ENCODE assay signal across 8 cellular contexts in the genomic region with DNA sequence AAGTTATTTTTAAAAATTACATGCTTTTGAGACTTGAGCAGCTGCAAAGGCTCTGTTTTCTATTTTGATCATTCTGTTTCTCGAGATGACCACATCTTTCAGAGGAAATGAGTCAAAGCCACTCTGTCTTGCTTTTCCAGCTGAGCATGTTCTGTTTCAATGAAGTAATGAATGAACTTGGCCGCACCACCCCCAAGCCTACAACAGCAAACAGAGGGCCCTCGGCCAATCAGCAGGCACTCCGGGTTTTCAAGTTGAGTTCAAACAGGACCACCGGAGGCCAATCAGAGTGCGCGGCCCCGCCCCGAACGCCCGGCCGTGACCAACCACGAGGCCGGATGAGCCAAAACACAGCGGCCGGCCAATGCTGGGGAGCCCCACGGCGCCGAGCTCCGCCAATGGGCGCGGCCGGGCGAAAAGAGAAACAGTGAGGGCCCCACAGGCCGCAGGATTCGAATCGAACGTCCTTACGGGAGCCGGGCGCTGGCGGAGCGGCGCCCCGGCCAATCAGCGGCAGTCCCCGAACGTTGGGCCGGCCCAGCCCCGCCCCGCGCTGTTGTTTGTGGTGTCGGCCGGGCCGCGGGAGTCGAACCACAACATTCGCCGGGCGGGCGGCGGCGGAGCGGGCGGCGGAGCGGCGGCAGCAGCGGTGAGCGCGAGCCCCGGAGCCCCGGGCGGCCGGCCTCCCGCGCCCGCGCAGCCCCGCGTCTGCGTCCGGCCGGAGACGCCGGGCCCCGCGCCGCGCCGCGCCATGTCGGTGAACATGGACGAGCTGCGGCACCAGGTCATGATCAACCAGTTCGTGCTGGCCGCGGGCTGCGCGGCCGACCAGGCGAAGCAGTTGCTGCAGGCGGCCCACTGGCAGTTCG. TPM values are rescaled to one million over a fixed set of nuclear protein-coding genes. Genes with fewer than 3 reads are reported as not detected.
A peak's percentile ranks its signal among the peaks of the same experiment; 100 is the strongest.
DNase-seq lines count a peak whose midpoint lies in the region; ATAC-seq and TF ChIP-seq lines count a peak whose summit lies in the region.

UBALD2 (plus strand) TSS at position 594 of the 869 bp plus-strand sequence; CDS start at position 752, 158 bp downstream.

- H3K9me3 Mint-ChIP-seq in activated CD4-positive, alpha-beta T cell treated with anti-CD3 and anti-CD28 coated beads, Interleukin-2, amount 10 ng/mL, durations not matched to agents 24 days and 14 days = no peaks in the 10 kb centered on the region

- TF ChIP-seq CTCF in BJ (IDR thresholded peaks at IDR 0.05; ENCODE audit: insufficient read depth, low read depth, low read length) (no peak), colonic mucosa (IDR thresholded peaks at IDR 0.05) (no peak)

- H3K4me3 Mint-ChIP-seq in activated CD4-positive, alpha-beta T cell treated with anti-CD3 and anti-CD28 coated beads, Interleukin-2, amount 10 ng/mL, durations not matched to agents 24 days and 14 days = peak within 1 kb of the TSS; percentile 94

- POLR2A ChIA-PET in BJ (lab: Charles Lee) = interaction anchor here (0.6 kb wide), 1 partner anchor 11 kb away, joined by 6 read pairs; no protein-coding TSS in a partner anchor

- H3K27ac ChIP-seq in colonic mucosa (peak within 1 kb of the TSS; percentile 92), layer of hippocampus (ENCODE audit: low read depth, low read length) (peak within 1 kb of the TSS; percentile 74)

- no peaks in the 10 kb centered on the region for H3K27me3 ChIP-seq in BJ (ENCODE audit: control insufficient read depth, insufficient read depth, low read length)
- no peaks in the 10 kb centered on the region for H3K27me3 ChIP-seq in colonic mucosa
- no peaks in the 10 kb centered on the region for H3K27me3 ChIP-seq in layer of hippocampus (ENCODE audit: control insufficient read depth, insufficient read depth, low read length)

- intact Hi-C loops in activated CD4-positive, alpha-beta T cell treated with anti-CD3 and anti-CD28 coated beads, Interleukin-2, amount 10 ng/mL, durations not matched to agents 24 days and 14 days (cut with micrococcal nuclease) = loop anchor here (1.0 to 10.0 kb wide), 6 partner anchors 7 to 480 kb away; partner anchors contain the start of genes MFSD11, RNF157, SRSF2 and UNK
- intact Hi-C loops in colonic mucosa (cut with DNase I) = no loop called here

- peaks cover 36% of the 10 kb centered on the region for H3K36me3 Mint-ChIP-seq in activated CD4-positive, alpha-beta T cell treated with anti-CD3 and anti-CD28 coated beads, Interleukin-2, amount 10 ng/mL, durations not matched to agents 24 days and 14 days (ENCODE audit: low read depth)

- DNase-seq in BJ (ENCODE audit: low read depth) (peak; percentile 99), NCI-H526 treated with DMSO at 0.1 percent for 48 hours (lab: John Stamatoyannopoulos, UW) (peak; percentile 96), colonic mucosa (peak; percentile 99)
- DNase-seq in activated CD4-positive, alpha-beta T cell treated with anti-CD3 and anti-CD28 coated beads, Interleukin-2, amount 10 ng/mL, durations not matched to agents 24 days and 14 days = peak; percentile 100
- peak; percentile 96 to 97 for DNase-seq in stimulated activated CD4-positive, alpha-beta T cell treated with anti-CD3 and anti-CD28 coated beads, Interleukin-1b, Interleukin-23, amount 100 ng/mL, for 4 hours (ENCODE audit: low read depth in 2 of 2)

- H3K36me3 ChIP-seq in BJ (ENCODE audit: control insufficient read depth, insufficient read depth, low read length) = peaks cover 3% of the 10 kb centered on the region
- no peaks in the 10 kb centered on the region for H3K36me3 ChIP-seq in colonic mucosa

- peak within 1 kb of the TSS; percentile 85 to 94 for H3K9ac ChIP-seq in colonic mucosa (ENCODE audit: low read depth in 2 of 2, low read length in 2 of 2)

- H3K4me3 ChIP-seq in BJ (ENCODE audit: low read depth, low read length) (peak within 1 kb of the TSS; percentile 80), colonic mucosa (peak within 1 kb of the TSS; percentile 93)

- CTCF ChIA-PET in BJ (lab: Yijun Ruan, JAX) = interaction anchor here (0.6 to 2.3 kb wide), 8 partner anchors 11 to 144 kb away, joined by 3 to 8 read pairs (median 4); no protein-coding TSS in a partner anchor

- H3K27me3 Mint-ChIP-seq in activated CD4-positive, alpha-beta T cell treated with anti-CD3 and anti-CD28 coated beads, Interleukin-2, amount 10 ng/mL, durations not matched to agents 24 days and 14 days = no peaks in the 10 kb centered on the region

- peaks cover 43% of the 10 kb centered on the region for H3K4me1 ChIP-seq in colonic mucosa

- no peaks in the 10 kb centered on the region for H3K9me3 ChIP-seq in colonic mucosa

- ATAC-seq in GM19324 (IDR thresholded peaks at IDR 0.05; ENCODE audit: low FRiP score, unreplicated experiment) = peak; percentile 79
- peak; percentile 61 for ATAC-seq in HG03469 (IDR thresholded peaks at IDR 0.05; ENCODE audit: unreplicated experiment)

- H3K4me1 Mint-ChIP-seq in activated CD4-positive, alpha-beta T cell treated with anti-CD3 and anti-CD28 coated beads, Interleukin-2, amount 10 ng/mL, durations not matched to agents 24 days and 14 days = peaks cover 56% of the 10 kb centered on the region

- H3K27ac Mint-ChIP-seq in activated CD4-positive, alpha-beta T cell treated with anti-CD3 and anti-CD28 coated beads, Interleukin-2, amount 10 ng/mL, durations not matched to agents 24 days and 14 days = peak within 1 kb of the TSS; percentile 95

RNA-seq across cellular contexts. Expression of gene UBALD2, which starts in this region (rescaled TPM):
- polyA plus RNA-seq in BJ (2011; rRNA removed) = 35.0 and 50.7 TPM in 2 replicates
- 11.0 and 11.6 TPM in 2 replicates for polyA minus RNA-seq in BJ (2011; rRNA and poly(A)+ RNA removed)
- 184 and 189 TPM in 2 replicates for total RNA-seq in activated CD4-positive, alpha-beta T cell treated with anti-CD3 and anti-CD28 coated beads, Interleukin-2, amount 10 ng/mL, durations not matched to agents 24 days and 14 days
- total RNA-seq in colonic mucosa = 10 to 100 TPM; 77.1 to 90.1 TPM

Comparison
In these comparisons a context has a peak if more than half of its experiments do, and no peak if none do; other contexts are left out.
1. Peak in every context shown above with its lines: DNase-seq, ATAC-seq, H3K4me3 ChIP-seq and H3K27ac ChIP-seq.